In the genomic region with DNA sequence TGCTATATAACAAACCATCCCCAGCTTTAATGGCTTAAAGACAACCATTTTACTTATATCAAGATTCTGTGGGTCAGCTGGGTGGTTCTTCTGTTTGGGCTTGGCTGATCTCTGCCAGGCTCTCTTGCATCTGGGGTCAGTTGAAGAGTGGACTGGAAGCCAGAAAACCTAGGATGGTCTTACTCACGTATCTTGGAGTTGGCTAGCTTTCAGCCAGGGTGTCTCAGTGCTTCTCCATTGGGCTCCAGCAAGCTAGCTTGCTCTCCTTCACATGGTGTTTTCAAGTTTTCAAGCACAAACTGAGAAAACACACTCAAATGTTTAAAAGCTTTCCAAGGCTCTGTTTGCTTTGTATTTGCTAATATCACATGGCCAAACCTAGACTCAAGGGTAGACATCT, we compare ENCODE assay signal across 1 cellular context.
TF ChIP-seq lines count a peak whose summit lies in the region.

No MANE protein-coding gene starts in this region.

TF ChIP-seq in K562, 482 proteins besides CTCF, POLR2A, EP300 and RAD21:
- TF ChIP-seq, protein P1, sequence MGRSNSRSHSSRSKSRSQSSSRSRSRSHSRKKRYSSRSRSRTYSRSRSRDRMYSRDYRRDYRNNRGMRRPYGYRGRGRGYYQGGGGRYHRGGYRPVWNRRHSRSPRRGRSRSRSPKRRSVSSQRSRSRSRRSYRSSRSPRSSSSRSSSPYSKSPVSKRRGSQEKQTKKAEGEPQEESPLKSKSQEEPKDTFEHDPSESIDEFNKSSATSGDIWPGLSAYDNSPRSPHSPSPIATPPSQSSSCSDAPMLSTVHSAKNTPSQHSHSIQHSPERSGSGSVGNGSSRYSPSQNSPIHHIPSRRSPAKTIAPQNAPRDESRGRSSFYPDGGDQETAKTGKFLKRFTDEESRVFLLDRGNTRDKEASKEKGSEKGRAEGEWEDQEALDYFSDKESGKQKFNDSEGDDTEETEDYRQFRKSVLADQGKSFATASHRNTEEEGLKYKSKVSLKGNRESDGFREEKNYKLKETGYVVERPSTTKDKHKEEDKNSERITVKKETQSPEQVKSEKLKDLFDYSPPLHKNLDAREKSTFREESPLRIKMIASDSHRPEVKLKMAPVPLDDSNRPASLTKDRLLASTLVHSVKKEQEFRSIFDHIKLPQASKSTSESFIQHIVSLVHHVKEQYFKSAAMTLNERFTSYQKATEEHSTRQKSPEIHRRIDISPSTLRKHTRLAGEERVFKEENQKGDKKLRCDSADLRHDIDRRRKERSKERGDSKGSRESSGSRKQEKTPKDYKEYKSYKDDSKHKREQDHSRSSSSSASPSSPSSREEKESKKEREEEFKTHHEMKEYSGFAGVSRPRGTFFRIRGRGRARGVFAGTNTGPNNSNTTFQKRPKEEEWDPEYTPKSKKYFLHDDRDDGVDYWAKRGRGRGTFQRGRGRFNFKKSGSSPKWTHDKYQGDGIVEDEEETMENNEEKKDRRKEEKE (IDR thresholded peaks at IDR 0.05; ENCODE audit: borderline replicate concordance in 1 of 2, control insufficient read depth in 1 of 2, low read depth in 2 of 2, low read length in 1 of 2) = no peak
- no peak for TF ChIP-seq SRSF7 (optimal IDR thresholded peaks at IDR 0.05; ENCODE audit: low read depth, low read length)
- TF ChIP-seq BRCA1 (IDR thresholded peaks at IDR 0.05) = no peak
- no peak for TF ChIP-seq BRCA1 (CRISPR knock-in tag; IDR thresholded peaks at IDR 0.05)
- TF ChIP-seq CXXC5 (CRISPR knock-in tag; IDR thresholded peaks at IDR 0.05) = no peak
- no peak for TF ChIP-seq GABPB1 (CRISPR knock-in tag; IDR thresholded peaks at IDR 0.05)
- no peak for TF ChIP-seq ETV1 (tag; conservative IDR thresholded peaks at IDR 0.05; ENCODE audit: low read depth)
- TF ChIP-seq ID3 (CRISPR knock-in tag; IDR thresholded peaks at IDR 0.05) = no peak
- TF ChIP-seq ID3 (tag; IDR thresholded peaks at IDR 0.05) = no peak
- no peak for TF ChIP-seq TBP (optimal IDR thresholded peaks at IDR 0.05; ENCODE audit: low read depth, low read length)
- TF ChIP-seq, protein P2, sequence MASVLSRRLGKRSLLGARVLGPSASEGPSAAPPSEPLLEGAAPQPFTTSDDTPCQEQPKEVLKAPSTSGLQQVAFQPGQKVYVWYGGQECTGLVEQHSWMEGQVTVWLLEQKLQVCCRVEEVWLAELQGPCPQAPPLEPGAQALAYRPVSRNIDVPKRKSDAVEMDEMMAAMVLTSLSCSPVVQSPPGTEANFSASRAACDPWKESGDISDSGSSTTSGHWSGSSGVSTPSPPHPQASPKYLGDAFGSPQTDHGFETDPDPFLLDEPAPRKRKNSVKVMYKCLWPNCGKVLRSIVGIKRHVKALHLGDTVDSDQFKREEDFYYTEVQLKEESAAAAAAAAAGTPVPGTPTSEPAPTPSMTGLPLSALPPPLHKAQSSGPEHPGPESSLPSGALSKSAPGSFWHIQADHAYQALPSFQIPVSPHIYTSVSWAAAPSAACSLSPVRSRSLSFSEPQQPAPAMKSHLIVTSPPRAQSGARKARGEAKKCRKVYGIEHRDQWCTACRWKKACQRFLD (CRISPR knock-in tag; IDR thresholded peaks at IDR 0.05) = no peak
- no peak for TF ChIP-seq RB1 (IDR thresholded peaks at IDR 0.05; ENCODE audit: low read depth)
- no peak for TF ChIP-seq NR1H2 (CRISPR knock-in tag; IDR thresholded peaks at IDR 0.05)
- TF ChIP-seq CBX1 (IDR thresholded peaks at IDR 0.05; ENCODE audit: low read depth) = no peak
- TF ChIP-seq FOXJ2 (tag; IDR thresholded peaks at IDR 0.05) = no peak
- TF ChIP-seq ZNF140 (CRISPR knock-in tag; IDR thresholded peaks at IDR 0.05) = no peak
- no peak for TF ChIP-seq RBM25 (IDR thresholded peaks at IDR 0.05; ENCODE audit: low read depth, low read length, severe bottlenecking)
- TF ChIP-seq NR2C2 (CRISPR knock-in tag; IDR thresholded peaks at IDR 0.05) = no peak
- TF ChIP-seq NR2C2 (tag; IDR thresholded peaks at IDR 0.05) = no peak
- no peak for TF ChIP-seq ZNF318 (IDR thresholded peaks at IDR 0.05; ENCODE audit: borderline replicate concordance in 1 of 2, low read depth in 1 of 2)
- TF ChIP-seq HMGN3 (IDR thresholded peaks at IDR 0.05; ENCODE audit: borderline replicate concordance, extremely low read depth, insufficient read length, low read depth, low read length) = no peak
